21 cellular contexts compared by ENCODE assay signal in the genomic region with DNA sequence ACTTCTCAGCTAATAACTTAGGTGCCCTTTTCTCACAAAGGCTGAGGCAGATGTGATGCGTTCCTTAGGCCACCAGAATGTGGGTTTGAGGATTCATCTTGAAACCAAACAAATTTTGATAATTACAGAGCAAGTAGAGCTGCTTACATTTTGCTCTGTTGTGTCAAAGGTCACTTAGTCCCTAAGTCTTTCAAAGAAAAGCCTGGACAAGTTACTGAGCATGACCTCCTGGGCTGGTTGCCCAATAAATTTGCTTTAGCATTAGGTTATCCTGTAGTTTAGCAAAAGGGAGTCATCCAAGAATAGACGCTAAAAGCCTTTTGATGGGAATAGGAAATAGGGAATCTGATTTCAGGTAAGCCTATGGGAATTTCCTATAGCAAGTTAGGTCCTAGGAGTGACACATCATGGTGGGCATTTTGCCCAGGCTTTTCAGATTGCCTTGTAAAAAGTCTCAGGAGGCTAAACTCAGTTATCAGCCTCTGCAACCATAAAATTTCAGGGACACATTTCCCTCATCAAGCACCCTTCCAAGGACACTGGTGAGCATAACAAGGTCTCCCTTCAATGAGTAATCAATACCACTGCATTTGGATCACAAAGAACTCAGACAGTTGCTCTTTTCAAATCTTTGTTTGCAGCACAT.
DNase-seq lines count a peak whose midpoint lies in the region; ATAC-seq, FAIRE-seq and TF ChIP-seq lines count a peak whose summit lies in the region.
"Had no signal": no experiment of that assay in that cellular context is flagged by ENCODE, and none has a peak within 500 bp of the region (broad histone marks: within the 10 kb centered on the region; RNA-seq: fewer than 3 reads in every experiment).

No MANE protein-coding gene starts in this region.

- H3K4ac ChIP-seq in IMR-90 (ENCODE audit: low read depth, low read length) = no peak overlapping the region

- DNase-seq in Daoy (ENCODE audit: low read depth) = peak; percentile 75
- peak; percentile 8 for DNase-seq in IMR-90
- peak; percentile 71 for DNase-seq in astrocyte of the hippocampus (ENCODE audit: low read depth, low spot score)
- no peak for DNase-seq in H7
- no peak for DNase-seq in stimulated activated CD4-positive, alpha-beta T cell treated with anti-CD3 and anti-CD28 coated beads, Interleukin-2, amount 100 ng/mL, for 48 hours
- no peak for DNase-seq in CD4-positive, alpha-beta memory T cell
- DNase-seq in GM12891 (ENCODE audit: insufficient read length, low spot score) = no peak
- DNase-seq: activated CD4-positive, CD25-positive, alpha-beta regulatory T cell; COR-L47; glutamatergic neuron; KBM-7; left ventricle myocardium superior; NCI-H2171; NCI-H774; nucleus accumbens; Peyer's patch; stimulated activated CD4-positive, alpha-beta T cell treated with anti-CD3 and anti-CD28 coated beads, Interleukin-2, amount 100 ng/mL, for 24 hours had no signal

- H3K4me3 Mint-ChIP-seq in CD4-positive, alpha-beta memory T cell = no peak overlapping the region

- H3K4me2 ChIP-seq in IMR-90 (ENCODE audit: low read depth, low read length) = no peak overlapping the region

- no TSS peak for BruUV-seq in IMR-90 (replicated peaks; lab: Mats Ljungman, UMichigan)

- no peak overlapping the region for H3K56ac ChIP-seq in IMR-90 (ENCODE audit: extremely low read depth, insufficient read depth, low read length)

- no peaks in the 10 kb centered on the region for H4K20me1 ChIP-seq in IMR-90 (ENCODE audit: insufficient read depth, low read length)

- CTCF ChIA-PET in IMR-90 (lab: Yijun Ruan, JAX) = no interaction called here
- CTCF ChIA-PET in CD4-positive, alpha-beta memory T cell (lab: Charles Lee; ENCODE audit: partially characterized antibody) = interaction anchor here (1.2 kb wide), 1 partner anchor 128 kb away, joined by 3 read pairs; the partner anchor contains the start of gene NADK2

- dilution Hi-C loops in IMR-90 (cut with HindIII; ENCODE audit: low sequenced_read_pairs, unreplicated experiment) = no loop called here

- no peak for FAIRE-seq in GM12891 (lab: Jason Lieb, UNC)

- no peak overlapping the region for H3K27ac ChIP-seq in IMR-90 (ENCODE audit: insufficient read depth, low read length)
- H3K27ac ChIP-seq in liver (ENCODE audit: low read depth in 1 of 2, low read length in 2 of 2) = no peak overlapping the region
- no peak overlapping the region for H3K27ac ChIP-seq in CD4-positive, alpha-beta memory T cell (ENCODE audit: low read depth, low read length)
- H3K27ac ChIP-seq: HL-60, Peyer's patch had no signal

- intact Hi-C loops in IMR-90 (cut with micrococcal nuclease) = no loop called here
- intact Hi-C loops in CD4-positive, alpha-beta memory T cell (cut with micrococcal nuclease) = no loop called here

- H3K4me3 ChIP-seq in IMR-90 (ENCODE audit: insufficient read depth, low read depth, low read length) = no peak overlapping the region
- no peak overlapping the region for H3K4me3 ChIP-seq in liver (ENCODE audit: low read depth in 1 of 3, low read length in 3 of 3)
- H3K4me3 ChIP-seq in H7 (ENCODE audit: insufficient read depth, low read depth, low read length) = no peak overlapping the region
- H3K4me3 ChIP-seq in CD4-positive, alpha-beta memory T cell (ENCODE audit: low read length in 2 of 2) = no peak overlapping the region
- H3K4me3 ChIP-seq: coronary artery, Peyer's patch had no signal

- no peak overlapping the region for H2BK5ac ChIP-seq in IMR-90 (ENCODE audit: low read depth, low read length, poor library complexity, severe bottlenecking)

- H2BK120ac ChIP-seq in IMR-90 (ENCODE audit: low read depth, low read length) = no peak overlapping the region

- H3K27me3 ChIP-seq in IMR-90 (ENCODE audit: control insufficient read depth, insufficient read depth, low read length) (no peaks in the 10 kb centered on the region; the same call in 1 of the 2 replicates), liver (ENCODE audit: control insufficient read depth in 4 of 4, insufficient read depth in 4 of 4, low read length in 3 of 4) (no peaks in the 10 kb centered on the region), H7 (ENCODE audit: control insufficient read depth, insufficient read depth, low read length) (no peaks in the 10 kb centered on the region)
- no peaks in the 10 kb centered on the region for H3K27me3 ChIP-seq in CD4-positive, alpha-beta memory T cell (ENCODE audit: insufficient read depth, low read length)
- H3K27me3 ChIP-seq: Peyer's patch had no signal

- no peak overlapping the region for H3K18ac ChIP-seq in IMR-90 (ENCODE audit: low read depth, low read length)

- H3K9me3 Mint-ChIP-seq in CD4-positive, alpha-beta memory T cell = peaks cover 0 to 4% (median 0%) of the 10 kb centered on the region in 8 donors

- H3K9ac ChIP-seq in IMR-90 (ENCODE audit: low read depth, low read length) = no peak overlapping the region
- H3K9ac ChIP-seq in liver (ENCODE audit: low read depth in 1 of 2, low read length in 2 of 2) = no peak overlapping the region

- H4K5ac ChIP-seq in IMR-90 (ENCODE audit: low read depth, low read length) = no peak overlapping the region

- peaks cover 0 to 5% (median under 1%) of the 10 kb centered on the region in 4 donors for H3K4me1 Mint-ChIP-seq in CD4-positive, alpha-beta memory T cell

- H2BK15ac ChIP-seq in IMR-90 (ENCODE audit: low read depth, low read length) = no peak overlapping the region

- no peak overlapping the region for H2AK9ac ChIP-seq in IMR-90 (replicated peaks; ENCODE audit: low read depth, low read length, poor library complexity)

- H2AFZ ChIP-seq in IMR-90 (replicated peaks; ENCODE audit: low read length, poor library complexity) = no peak overlapping the region

- H3K36me3 Mint-ChIP-seq in CD4-positive, alpha-beta memory T cell = no peaks in the 10 kb centered on the region

- POLR2A ChIA-PET in IMR-90 (lab: Charles Lee; ENCODE audit: unreplicated experiment) = no interaction called here
- POLR2A ChIA-PET in CD4-positive, alpha-beta memory T cell (lab: Charles Lee; ENCODE audit: partially characterized antibody) = no interaction called here

- no peak for TF ChIP-seq POLR2A in IMR-90 (IDR thresholded peaks at IDR 0.05; ENCODE audit: low read depth, low read length)
- TF ChIP-seq POLR2A in GM12891 (IDR thresholded peaks at IDR 0.05; ENCODE audit: low read depth, low read length) = no peak

- TF ChIP-seq CTCF in IMR-90 (conservative IDR thresholded peaks at IDR 0.05; ENCODE audit: low read depth, low read length) = no peak
- TF ChIP-seq CTCF in liver (IDR thresholded peaks at IDR 0.05; ENCODE audit: low read depth, low read length, missing input control) = no peak

- in situ Hi-C loops in IMR-90 (cut with MboI; ENCODE audit: low sequenced_read_pairs) = no loop called here

- peaks cover 6% of the 10 kb centered on the region in 2 donors for H3K27me3 Mint-ChIP-seq in CD4-positive, alpha-beta memory T cell

- 100% methylated on average over 1 of the region's 2 CpGs; no CpG with 5 or more reads in 1 of the 2 experiments for WGBS in IMR-90 (ENCODE audit: extremely low coverage in 2 of 2, insufficient read length in 1 of 2), 2 experiments
- WGBS in liver = 57% methylated on average over 2 of the region's 2 CpGs

- no peak overlapping the region for H3K23ac ChIP-seq in IMR-90 (ENCODE audit: low read depth, low read length)

- TF ChIP-seq RAD21 in IMR-90 (IDR thresholded peaks at IDR 0.05; ENCODE audit: low read length) = no peak
- no peak for TF ChIP-seq RAD21 in liver (IDR thresholded peaks at IDR 0.05)

- H3K9me3 ChIP-seq in IMR-90 (ENCODE audit: control insufficient read depth, insufficient read depth, low read length) (no peaks in the 10 kb centered on the region), liver (ENCODE audit: control insufficient read depth in 4 of 4, low read length in 3 of 4) (no peaks in the 10 kb centered on the region)
- H3K9me3 ChIP-seq in CD4-positive, alpha-beta memory T cell (ENCODE audit: control insufficient read depth in 1 of 2, low read length in 2 of 2) = no peaks in the 10 kb centered on the region
- H3K9me3 ChIP-seq: Peyer's patch had no signal

- H3K36me3 ChIP-seq in IMR-90 (ENCODE audit: control insufficient read depth, insufficient read depth, low read length) (no peaks in the 10 kb centered on the region), liver (ENCODE audit: control insufficient read depth in 4 of 4, insufficient read depth in 3 of 4, low read depth in 1 of 4, low read length in 3 of 4) (no peaks in the 10 kb centered on the region), H7 (replicated peaks; ENCODE audit: control insufficient read depth, insufficient read depth, low read length) (no peaks in the 10 kb centered on the region)
- no peaks in the 10 kb centered on the region for H3K36me3 ChIP-seq in CD4-positive, alpha-beta memory T cell (ENCODE audit: insufficient read depth, low read length)
- H3K36me3 ChIP-seq: Peyer's patch had no signal

- H4K91ac ChIP-seq in IMR-90 (ENCODE audit: insufficient read depth, low read depth, low read length) = no peak overlapping the region

- H3K9me1 ChIP-seq in IMR-90 (ENCODE audit: insufficient read depth, low read length) = no peaks in the 10 kb centered on the region

- no peaks in the 10 kb centered on the region for H3K4me1 ChIP-seq in IMR-90 (ENCODE audit: control insufficient read depth, insufficient read depth, low read length)
- H3K4me1 ChIP-seq in liver (ENCODE audit: control insufficient read depth in 4 of 4, insufficient read depth in 4 of 4, low read length in 3 of 4) = peaks cover 0 to 26% (median 6%) of the 10 kb centered on the region in 4 donors
- H3K4me1 ChIP-seq in CD4-positive, alpha-beta memory T cell (ENCODE audit: insufficient read depth, low read length) = no peaks in the 10 kb centered on the region
- H3K4me1 ChIP-seq: Peyer's patch had no signal

- no peaks in the 10 kb centered on the region for H3K79me1 ChIP-seq in IMR-90 (ENCODE audit: low read depth in 1 of 2, low read length in 2 of 2)

- H3K14ac ChIP-seq in IMR-90 (replicated peaks; ENCODE audit: low read depth, low read length) = no peak overlapping the region

- no peak overlapping the region for H2AK5ac ChIP-seq in IMR-90 (ENCODE audit: low read depth, low read length)

- no peak for ATAC-seq in IMR-90 (ENCODE audit: low read depth)
- ATAC-seq: left ventricle myocardium superior, sciatic nerve had no signal

- no peak overlapping the region for H2BK20ac ChIP-seq in IMR-90 (ENCODE audit: low read depth, low read length)

- H4K8ac ChIP-seq in IMR-90 (ENCODE audit: low read depth in 2 of 2, low read length in 2 of 2) = no peak overlapping the region

- H3K27ac Mint-ChIP-seq in CD4-positive, alpha-beta memory T cell = no peak overlapping the region

TF ChIP-seq in IMR-90, 13 proteins besides CTCF, POLR2A, EP300 and RAD21 (continues in another document):
- TF ChIP-seq BHLHE40 (IDR thresholded peaks at IDR 0.05; ENCODE audit: low read depth, low read length) = no peak
- no peak for TF ChIP-seq RCOR1 (IDR thresholded peaks at IDR 0.05; ENCODE audit: insufficient replicate concordance, low read length)

TF ChIP-seq in liver, 16 proteins besides CTCF, POLR2A, EP300 and RAD21 (continues in another document):
- no peak for TF ChIP-seq EGR1 (IDR thresholded peaks at IDR 0.05; ENCODE audit: low read depth in 2 of 2)
- peak; percentile 69 for TF ChIP-seq NR2F2 (IDR thresholded peaks at IDR 0.05)
- no peak for TF ChIP-seq GABPA (IDR thresholded peaks at IDR 0.05 in 1 of 2, conservative IDR thresholded peaks at IDR 0.05 in 1 of 2)

TF ChIP-seq in GM12891, 5 proteins besides CTCF, POLR2A, EP300 and RAD21 (continues in another document):
- TF ChIP-seq SPI1 (IDR thresholded peaks at IDR 0.05; ENCODE audit: low read depth, low read length) (no peak), TAF1 (IDR thresholded peaks at IDR 0.05; ENCODE audit: low read depth, low read length) (no peak)

Comparison
In these comparisons a context has a peak if more than half of its experiments do, and no peak if none do; other contexts are left out.
1. DNase-seq: peak in Daoy (single experiment), IMR-90 (single experiment) and astrocyte of the hippocampus (single experiment); none in H7 (single experiment), stimulated activated CD4-positive, alpha-beta T cell treated with anti-CD3 and anti-CD28 coated beads, Interleukin-2, amount 100 ng/mL, for 48 hours (0 of 2), CD4-positive, alpha-beta memory T cell (0 of 5) and GM12891 (single experiment).